In the genomic region with DNA sequence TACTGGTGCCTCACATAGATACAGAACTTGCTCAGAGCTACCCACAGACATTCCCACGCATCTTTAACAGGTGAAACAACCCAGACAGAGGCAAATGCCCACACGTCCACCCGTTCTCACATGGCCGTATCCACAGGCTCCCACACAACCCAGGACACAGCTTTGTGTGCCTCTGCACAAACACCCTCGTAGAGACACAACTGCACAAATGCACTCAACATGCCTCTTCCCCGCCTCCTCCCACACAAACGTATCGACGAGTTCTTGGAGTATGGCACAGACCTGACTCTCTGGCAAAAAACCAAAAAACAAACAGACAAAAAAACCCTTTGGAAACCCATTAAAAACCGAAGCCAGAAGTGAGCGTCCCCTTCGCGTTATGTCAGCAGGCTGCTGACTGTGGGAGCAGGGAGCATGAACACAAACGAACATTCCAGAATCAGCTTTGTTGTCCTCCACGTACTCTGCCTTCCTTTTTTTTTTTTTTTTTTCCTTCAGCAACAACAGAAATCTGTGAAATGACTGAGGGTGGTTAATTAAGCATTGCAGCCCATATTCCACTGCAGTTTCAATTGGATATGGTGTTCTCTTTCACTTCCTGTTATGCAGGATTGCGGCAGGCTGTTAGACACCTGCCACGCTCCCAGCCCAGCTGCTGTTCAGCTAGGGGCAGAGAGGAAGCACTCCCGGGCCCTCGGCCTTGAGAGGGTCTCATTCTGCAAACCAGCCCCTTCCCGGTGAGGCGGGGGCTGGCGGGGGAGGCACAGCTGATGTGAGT, we compare ENCODE assay signal across 8 cellular contexts.
A peak's percentile ranks its signal among the peaks of the same experiment; 100 is the strongest.
DNase-seq lines count a peak whose midpoint lies in the region; ATAC-seq and TF ChIP-seq lines count a peak whose summit lies in the region.

No MANE protein-coding gene starts in this region.

- peaks cover 53% of the 10 kb centered on the region for H3K27me3 Mint-ChIP-seq in activated B cell treated with CpG ODN at 0.5 μM for 24 hours

- peak; percentile 92 for DNase-seq in NCI-H1105 treated with DMSO at 0.1 percent for 48 hours (lab: John Stamatoyannopoulos, UW)
- DNase-seq in activated B cell treated with CpG ODN at 0.5 μM for 24 hours = peak; percentile 37
- DNase-seq in left ventricle myocardium inferior = peak; percentile 51
- DNase-seq in stimulated activated CD4-positive, alpha-beta T cell treated with anti-CD3 and anti-CD28 coated beads, Interleukin-4, amount 100 ng/mL, for 1 hour = peak; percentile 14
- DNase-seq in HPDE6-E6E7 (ENCODE audit: extremely low spot score) = no peak
- no peak for DNase-seq in NCI-H82 treated with DMSO at 0.1 percent for 48 hours (lab: John Stamatoyannopoulos, UW; ENCODE audit: unreplicated experiment)

- H3K4me3 ChIP-seq in HEK293 (ENCODE audit: low read depth, low read length) (no peak overlapping the region), left ventricle myocardium inferior (peak overlapping the region; percentile 54)

- H3K9me3 Mint-ChIP-seq in activated B cell treated with CpG ODN at 0.5 μM for 24 hours = no peaks in the 10 kb centered on the region

- H3K36me3 Mint-ChIP-seq in activated B cell treated with CpG ODN at 0.5 μM for 24 hours (ENCODE audit: low read depth) = no peaks in the 10 kb centered on the region

- H3K9me3 ChIP-seq in HEK293 (ENCODE audit: control insufficient read depth, insufficient read depth, low read depth, low read length) (no peaks in the 10 kb centered on the region), left ventricle myocardium inferior (replicated peaks) (no peaks in the 10 kb centered on the region)

- CTCF ChIA-PET in HEK293 (lab: Yijun Ruan, JAX) (interaction anchor here (0.6 to 0.7 kb wide), 2 partner anchors 126 to 312 kb away, joined by 3 read pairs; no protein-coding TSS in a partner anchor), activated B cell treated with CpG ODN at 0.5 μM for 24 hours (lab: Charles Lee) (no interaction called here)

- no peak overlapping the region for H3K27ac Mint-ChIP-seq in activated B cell treated with CpG ODN at 0.5 μM for 24 hours

- H3K4me3 Mint-ChIP-seq in activated B cell treated with CpG ODN at 0.5 μM for 24 hours = peak overlapping the region; percentile 29

- no peaks in the 10 kb centered on the region for H3K27me3 ChIP-seq in left ventricle myocardium inferior (ENCODE audit: low read depth)

- peak; percentile 86 for ATAC-seq in GM18519 (IDR thresholded peaks at IDR 0.05; ENCODE audit: low FRiP score, unreplicated experiment)
- peak; percentile 88 for ATAC-seq in activated B cell treated with CpG ODN at 0.5 μM for 24 hours (ENCODE audit: low read depth)

- no peak overlapping the region for H3K27ac ChIP-seq in HEK293 (ENCODE audit: extremely low read depth, low read depth, low read length)
- peak overlapping the region; percentile 42 for H3K27ac ChIP-seq in left ventricle myocardium inferior (replicated peaks)

- TF ChIP-seq CTCF in HEK293 (tag by site-specific recombination; IDR thresholded peaks at IDR 0.05) (no peak), activated B cell treated with CpG ODN at 0.5 μM for 24 hours (IDR thresholded peaks at IDR 0.05) (no peak), left ventricle myocardium inferior (IDR thresholded peaks at IDR 0.05; ENCODE audit: borderline replicate concordance) (no peak)

- H3K4me1 ChIP-seq in HEK293 (ENCODE audit: control insufficient read depth, insufficient read depth, low read length) (no peaks in the 10 kb centered on the region), left ventricle myocardium inferior (peaks cover 34% of the 10 kb centered on the region)

- peaks cover 28% of the 10 kb centered on the region for H3K4me1 Mint-ChIP-seq in activated B cell treated with CpG ODN at 0.5 μM for 24 hours

- intact Hi-C loops in activated B cell treated with CpG ODN at 0.5 μM for 24 hours (cut with micrococcal nuclease) (loop anchor here (1.0 to 10.0 kb wide), 3 partner anchors 18 to 1388 kb away; a partner anchor contains a TSS), left ventricle myocardium inferior (cut with micrococcal nuclease) (no loop called here)

- H3K36me3 ChIP-seq in HEK293 (ENCODE audit: control insufficient read depth in 2 of 2, insufficient read depth in 1 of 2, low read length in 2 of 2) = no peaks in the 10 kb centered on the region
- no peaks in the 10 kb centered on the region for H3K36me3 ChIP-seq in left ventricle myocardium inferior

- POLR2A ChIA-PET in HEK293 (lab: Yijun Ruan, JAX) (no interaction called here), activated B cell treated with CpG ODN at 0.5 μM for 24 hours (lab: Charles Lee) (interaction anchor here (0.6 to 1.5 kb wide), 3 partner anchors 8 to 274 kb away, joined by 5 to 9 read pairs (median 5); no protein-coding TSS in a partner anchor)

TF ChIP-seq in HEK293, 187 proteins besides CTCF, POLR2A, EP300 and RAD21:
- TF ChIP-seq, protein P1, sequence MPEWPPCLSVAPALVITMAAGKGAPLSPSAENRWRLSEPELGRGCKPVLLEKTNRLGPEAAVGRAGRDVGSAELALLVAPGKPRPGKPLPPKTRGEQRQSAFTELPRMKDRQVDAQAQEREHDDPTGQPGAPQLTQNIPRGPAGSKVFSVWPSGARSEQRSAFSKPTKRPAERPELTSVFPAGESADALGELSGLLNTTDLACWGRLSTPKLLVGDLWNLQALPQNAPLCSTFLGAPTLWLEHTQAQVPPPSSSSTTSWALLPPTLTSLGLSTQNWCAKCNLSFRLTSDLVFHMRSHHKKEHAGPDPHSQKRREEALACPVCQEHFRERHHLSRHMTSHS (tag by site-specific recombination; IDR thresholded peaks at IDR 0.05) = no peak
- TF ChIP-seq, protein P2, sequence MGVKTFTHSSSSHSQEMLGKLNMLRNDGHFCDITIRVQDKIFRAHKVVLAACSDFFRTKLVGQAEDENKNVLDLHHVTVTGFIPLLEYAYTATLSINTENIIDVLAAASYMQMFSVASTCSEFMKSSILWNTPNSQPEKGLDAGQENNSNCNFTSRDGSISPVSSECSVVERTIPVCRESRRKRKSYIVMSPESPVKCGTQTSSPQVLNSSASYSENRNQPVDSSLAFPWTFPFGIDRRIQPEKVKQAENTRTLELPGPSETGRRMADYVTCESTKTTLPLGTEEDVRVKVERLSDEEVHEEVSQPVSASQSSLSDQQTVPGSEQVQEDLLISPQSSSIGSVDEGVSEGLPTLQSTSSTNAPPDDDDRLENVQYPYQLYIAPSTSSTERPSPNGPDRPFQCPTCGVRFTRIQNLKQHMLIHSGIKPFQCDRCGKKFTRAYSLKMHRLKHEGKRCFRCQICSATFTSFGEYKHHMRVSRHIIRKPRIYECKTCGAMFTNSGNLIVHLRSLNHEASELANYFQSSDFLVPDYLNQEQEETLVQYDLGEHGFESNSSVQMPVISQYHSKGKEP (tag by site-specific recombination; IDR thresholded peaks at IDR 0.05) = no peak
- TF ChIP-seq ZFHX2 (tag by site-specific recombination; conservative IDR thresholded peaks at IDR 0.05) (peak; percentile 83), EGR2 (tag by site-specific recombination; IDR thresholded peaks at IDR 0.05; ENCODE audit: low read depth) (peak; percentile 94)

Comparison
In these comparisons a context has a peak if more than half of its experiments do, and no peak if none do; other contexts are left out.
1. DNase-seq: peak in NCI-H1105 treated with DMSO at 0.1 percent for 48 hours (single experiment), activated B cell treated with CpG ODN at 0.5 μM for 24 hours (single experiment), left ventricle myocardium inferior (single experiment) and stimulated activated CD4-positive, alpha-beta T cell treated with anti-CD3 and anti-CD28 coated beads, Interleukin-4, amount 100 ng/mL, for 1 hour (single experiment); none in HPDE6-E6E7 (single experiment) and NCI-H82 treated with DMSO at 0.1 percent for 48 hours (single experiment).